Comparison of ENCODE assay signal across 1 cellular context in the genomic region with DNA sequence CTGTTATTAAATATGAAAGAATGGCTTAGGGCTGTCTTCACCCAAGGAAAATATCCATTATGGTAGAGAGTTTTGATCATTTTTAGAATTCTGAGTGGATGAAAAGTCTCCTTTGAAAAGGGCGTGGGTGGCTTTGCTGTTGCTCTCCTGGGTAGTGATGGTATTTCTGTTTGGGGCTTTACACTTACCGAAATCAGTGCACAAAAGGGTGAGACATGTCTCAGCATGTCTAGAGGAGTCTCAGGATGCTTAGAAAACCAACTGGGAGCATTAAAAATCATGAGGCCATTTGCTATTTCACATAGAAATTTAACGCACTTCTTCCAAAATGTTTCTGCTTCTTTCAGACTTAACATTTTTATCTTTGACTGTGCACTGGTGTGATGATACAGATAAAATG.
TF ChIP-seq lines count a peak whose summit lies in the region.

No MANE protein-coding gene starts in this region.

TF ChIP-seq in GM23338, 12 proteins besides CTCF, POLR2A, EP300 and RAD21 (continued from another document):
- TF ChIP-seq, protein P1, sequence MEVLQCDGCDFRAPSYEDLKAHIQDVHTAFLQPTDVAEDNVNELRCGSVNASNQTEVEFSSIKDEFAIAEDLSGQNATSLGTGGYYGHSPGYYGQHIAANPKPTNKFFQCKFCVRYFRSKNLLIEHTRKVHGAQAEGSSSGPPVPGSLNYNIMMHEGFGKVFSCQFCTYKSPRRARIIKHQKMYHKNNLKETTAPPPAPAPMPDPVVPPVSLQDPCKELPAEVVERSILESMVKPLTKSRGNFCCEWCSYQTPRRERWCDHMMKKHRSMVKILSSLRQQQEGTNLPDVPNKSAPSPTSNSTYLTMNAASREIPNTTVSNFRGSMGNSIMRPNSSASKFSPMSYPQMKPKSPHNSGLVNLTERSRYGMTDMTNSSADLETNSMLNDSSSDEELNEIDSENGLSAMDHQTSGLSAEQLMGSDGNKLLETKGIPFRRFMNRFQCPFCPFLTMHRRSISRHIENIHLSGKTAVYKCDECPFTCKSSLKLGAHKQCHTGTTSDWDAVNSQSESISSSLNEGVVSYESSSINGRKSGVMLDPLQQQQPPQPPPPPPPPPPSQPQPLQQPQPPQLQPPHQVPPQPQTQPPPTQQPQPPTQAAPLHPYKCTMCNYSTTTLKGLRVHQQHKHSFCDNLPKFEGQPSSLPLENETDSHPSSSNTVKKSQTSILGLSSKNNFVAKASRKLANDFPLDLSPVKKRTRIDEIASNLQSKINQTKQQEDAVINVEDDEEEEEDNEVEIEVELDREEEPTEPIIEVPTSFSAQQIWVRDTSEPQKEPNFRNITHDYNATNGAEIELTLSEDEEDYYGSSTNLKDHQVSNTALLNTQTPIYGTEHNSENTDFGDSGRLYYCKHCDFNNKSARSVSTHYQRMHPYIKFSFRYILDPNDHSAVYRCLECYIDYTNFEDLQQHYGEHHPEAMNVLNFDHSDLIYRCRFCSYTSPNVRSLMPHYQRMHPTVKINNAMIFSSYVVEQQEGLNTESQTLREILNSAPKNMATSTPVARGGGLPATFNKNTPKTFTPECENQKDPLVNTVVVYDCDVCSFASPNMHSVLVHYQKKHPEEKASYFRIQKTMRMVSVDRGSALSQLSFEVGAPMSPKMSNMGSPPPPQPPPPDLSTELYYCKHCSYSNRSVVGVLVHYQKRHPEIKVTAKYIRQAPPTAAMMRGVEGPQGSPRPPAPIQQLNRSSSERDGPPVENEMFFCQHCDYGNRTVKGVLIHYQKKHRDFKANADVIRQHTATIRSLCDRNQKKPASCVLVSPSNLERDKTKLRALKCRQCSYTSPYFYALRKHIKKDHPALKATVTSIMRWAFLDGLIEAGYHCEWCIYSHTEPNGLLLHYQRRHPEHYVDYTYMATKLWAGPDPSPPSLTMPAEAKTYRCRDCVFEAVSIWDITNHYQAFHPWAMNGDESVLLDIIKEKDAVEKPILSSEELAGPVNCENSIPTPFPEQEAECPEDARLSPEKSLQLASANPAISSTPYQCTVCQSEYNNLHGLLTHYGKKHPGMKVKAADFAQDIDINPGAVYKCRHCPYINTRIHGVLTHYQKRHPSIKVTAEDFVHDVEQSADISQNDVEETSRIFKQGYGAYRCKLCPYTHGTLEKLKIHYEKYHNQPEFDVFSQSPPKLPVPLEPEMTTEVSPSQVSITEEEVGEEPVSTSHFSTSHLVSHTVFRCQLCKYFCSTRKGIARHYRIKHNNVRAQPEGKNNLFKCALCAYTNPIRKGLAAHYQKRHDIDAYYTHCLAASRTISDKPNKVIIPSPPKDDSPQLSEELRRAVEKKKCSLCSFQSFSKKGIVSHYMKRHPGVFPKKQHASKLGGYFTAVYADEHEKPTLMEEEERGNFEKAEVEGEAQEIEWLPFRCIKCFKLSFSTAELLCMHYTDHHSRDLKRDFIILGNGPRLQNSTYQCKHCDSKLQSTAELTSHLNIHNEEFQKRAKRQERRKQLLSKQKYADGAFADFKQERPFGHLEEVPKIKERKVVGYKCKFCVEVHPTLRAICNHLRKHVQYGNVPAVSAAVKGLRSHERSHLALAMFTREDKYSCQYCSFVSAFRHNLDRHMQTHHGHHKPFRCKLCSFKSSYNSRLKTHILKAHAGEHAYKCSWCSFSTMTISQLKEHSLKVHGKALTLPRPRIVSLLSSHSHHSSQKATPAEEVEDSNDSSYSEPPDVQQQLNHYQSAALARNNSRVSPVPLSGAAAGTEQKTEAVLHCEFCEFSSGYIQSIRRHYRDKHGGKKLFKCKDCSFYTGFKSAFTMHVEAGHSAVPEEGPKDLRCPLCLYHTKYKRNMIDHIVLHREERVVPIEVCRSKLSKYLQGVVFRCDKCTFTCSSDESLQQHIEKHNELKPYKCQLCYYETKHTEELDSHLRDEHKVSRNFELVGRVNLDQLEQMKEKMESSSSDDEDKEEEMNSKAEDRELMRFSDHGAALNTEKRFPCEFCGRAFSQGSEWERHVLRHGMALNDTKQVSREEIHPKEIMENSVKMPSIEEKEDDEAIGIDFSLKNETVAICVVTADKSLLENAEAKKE (CRISPR knock-in tag; IDR thresholded peaks at IDR 0.05) = no peak
- TF ChIP-seq CREB1 (CRISPR knock-in tag; IDR thresholded peaks at IDR 0.05; ENCODE audit: low read depth) = no peak
- no peak for TF ChIP-seq STAT1 (IDR thresholded peaks at IDR 0.05; ENCODE audit: unreplicated experiment)
- TF ChIP-seq EZH2phosphoT487 (IDR thresholded peaks at IDR 0.05; ENCODE audit: unreplicated experiment) = no peak
- no peak for TF ChIP-seq ZNF331 (CRISPR knock-in tag; IDR thresholded peaks at IDR 0.05; ENCODE audit: low read depth)
- TF ChIP-seq, protein P2, sequence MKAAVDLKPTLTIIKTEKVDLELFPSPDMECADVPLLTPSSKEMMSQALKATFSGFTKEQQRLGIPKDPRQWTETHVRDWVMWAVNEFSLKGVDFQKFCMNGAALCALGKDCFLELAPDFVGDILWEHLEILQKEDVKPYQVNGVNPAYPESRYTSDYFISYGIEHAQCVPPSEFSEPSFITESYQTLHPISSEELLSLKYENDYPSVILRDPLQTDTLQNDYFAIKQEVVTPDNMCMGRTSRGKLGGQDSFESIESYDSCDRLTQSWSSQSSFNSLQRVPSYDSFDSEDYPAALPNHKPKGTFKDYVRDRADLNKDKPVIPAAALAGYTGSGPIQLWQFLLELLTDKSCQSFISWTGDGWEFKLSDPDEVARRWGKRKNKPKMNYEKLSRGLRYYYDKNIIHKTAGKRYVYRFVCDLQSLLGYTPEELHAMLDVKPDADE (IDR thresholded peaks at IDR 0.05) = no peak
